29 cellular contexts compared by ENCODE assay signal in genomic region chr5:158714049-158714448, GRCh38.
"Had no signal": no experiment of that assay in that cellular context is flagged by ENCODE, and none has a peak within 500 bp of the region (broad histone marks: within the 10 kb centered on the region; RNA-seq: fewer than 3 reads in every experiment).

No MANE protein-coding gene starts in this region.

- H3K79me2 ChIP-seq: parathyroid adenoma had no signal

- H3K9me3 ChIP-seq: ovary, psoas muscle, right lobe of liver, sigmoid colon, stomach, thoracic aorta, thyroid gland, transverse colon, upper lobe of right lung, uterus had no signal

- H3K27ac Mint-ChIP-seq: naive thymus-derived CD8-positive, alpha-beta T cell; natural killer cell treated with Interleukin-12 subunit alpha and Interleukin-12 subunit beta and Interleukin-15 and Interleukin-18, amount 100 ng/mL, for 72 hours; nephron progenitor cell; neural progenitor cell; progenitor cell of endocrine pancreas; stimulated activated effector memory CD8-positive, alpha-beta T cell treated with anti-CD3 and anti-CD28 coated beads, Interleukin-12 subunit alpha, Interleukin-12 subunit beta, amount 100 ng/mL, for 72 hours; stimulated activated naive CD8-positive, alpha-beta T cell treated with anti-CD3 and anti-CD28 coated beads, Interleukin-15, Interleukin-2, amounts not matched to agents 100 ng/mL and 50 ng/mL, for 24 hours; type B pancreatic cell had no signal

- H3K36me3 ChIP-seq: neural progenitor cell, ovary, right lobe of liver, sigmoid colon, thyroid gland, transverse colon, upper lobe of right lung, uterus had no signal

- H3K4me1 ChIP-seq: neural progenitor cell, parathyroid adenoma, psoas muscle, sigmoid colon, stomach, thyroid gland, transverse colon, upper lobe of right lung, uterus had no signal

- H3K4me3 Mint-ChIP-seq: naive thymus-derived CD8-positive, alpha-beta T cell; natural killer cell treated with Interleukin-12 subunit alpha and Interleukin-12 subunit beta and Interleukin-15 and Interleukin-18, amount 100 ng/mL, for 72 hours; nephron progenitor cell; neural progenitor cell; stimulated activated effector memory CD8-positive, alpha-beta T cell treated with anti-CD3 and anti-CD28 coated beads, Interleukin-12 subunit alpha, Interleukin-12 subunit beta, amount 100 ng/mL, for 72 hours; stimulated activated naive B cell treated with anti-CD40 and anti-IgM and Interleukin-4, amounts not matched to agents 10 μg/mL and 1 μg/mL and 100 μg/mL, for 72 hours; stimulated activated naive CD8-positive, alpha-beta T cell treated with anti-CD3 and anti-CD28 coated beads, Interleukin-15, Interleukin-2, amounts not matched to agents 100 ng/mL and 50 ng/mL, for 24 hours; type B pancreatic cell had no signal

- DNase-seq: naive thymus-derived CD8-positive, alpha-beta T cell; nephron progenitor cell; occipital lobe; ovary; posterior cingulate gyrus; psoas muscle; right cardiac atrium; right lobe of liver; sigmoid colon; small intestine; stimulated activated CD4-positive, alpha-beta T cell treated with anti-CD3 and anti-CD28 coated beads, Interleukin-15, amount 100 ng/mL, for 24 hours; stimulated activated CD4-positive, alpha-beta T cell treated with anti-CD3 and anti-CD28 coated beads, Interleukin-2, amount 100 ng/mL, for 24 hours; stimulated activated CD4-positive, alpha-beta T cell treated with anti-CD3 and anti-CD28 coated beads, Interleukin-2, amount 100 ng/mL, for 48 hours; stimulated activated CD4-positive, alpha-beta T cell treated with anti-CD3 and anti-CD28 coated beads, Interleukin-4, amount 100 ng/mL, for 24 hours; stimulated activated naive B cell treated with anti-CD40 and anti-IgM and Interleukin-4, amounts not matched to agents 10 μg/mL and 1 μg/mL and 100 μg/mL, for 72 hours; stimulated activated naive CD4-positive, alpha-beta T cell treated with Interleukin-2 at 50 U/mL for 16 hours; stomach; thyroid gland; transverse colon; upper lobe of right lung; uterus had no signal

- H3K4me2 ChIP-seq: neural progenitor cell had no signal

- H3K9ac ChIP-seq: neural progenitor cell, parathyroid adenoma had no signal

- FAIRE-seq: small intestine had no signal

- H3K9me3 Mint-ChIP-seq: natural killer cell treated with Interleukin-12 subunit alpha and Interleukin-12 subunit beta and Interleukin-15 and Interleukin-18, amount 100 ng/mL, for 72 hours; neural progenitor cell; stimulated activated effector memory CD8-positive, alpha-beta T cell treated with anti-CD3 and anti-CD28 coated beads, Interleukin-12 subunit alpha, Interleukin-12 subunit beta, amount 100 ng/mL, for 72 hours; stimulated activated naive B cell treated with anti-CD40 and anti-IgM and Interleukin-4, amounts not matched to agents 10 μg/mL and 1 μg/mL and 100 μg/mL, for 72 hours; stimulated activated naive CD8-positive, alpha-beta T cell treated with anti-CD3 and anti-CD28 coated beads, Interleukin-15, Interleukin-2, amounts not matched to agents 100 ng/mL and 50 ng/mL, for 24 hours had no signal

- H2AFZ ChIP-seq: neural progenitor cell, parathyroid adenoma had no signal

- H3K4me3 ChIP-seq: neural progenitor cell, ovary, psoas muscle, right lobe of liver, sigmoid colon, stomach, thoracic aorta, thyroid gland, transverse colon, upper lobe of right lung, uterus had no signal

- ATAC-seq: naive thymus-derived CD8-positive, alpha-beta T cell; natural killer cell treated with Interleukin-12 subunit alpha and Interleukin-12 subunit beta and Interleukin-15 and Interleukin-18, amount 100 ng/mL, for 72 hours; psoas muscle; right cardiac atrium; right lobe of liver; stimulated activated effector memory CD8-positive, alpha-beta T cell treated with anti-CD3 and anti-CD28 coated beads, Interleukin-12 subunit alpha, Interleukin-12 subunit beta, amount 100 ng/mL, for 72 hours; stimulated activated naive B cell treated with anti-CD40 and anti-IgM and Interleukin-4, amounts not matched to agents 10 μg/mL and 1 μg/mL and 100 μg/mL, for 72 hours; upper lobe of right lung had no signal

- H3K27ac ChIP-seq: neural progenitor cell, ovary, parathyroid adenoma, psoas muscle, right lobe of liver, sigmoid colon, stomach, thoracic aorta, thyroid gland, transverse colon, upper lobe of right lung, uterus had no signal

- H3K4me1 Mint-ChIP-seq: naive thymus-derived CD8-positive, alpha-beta T cell; stimulated activated effector memory CD8-positive, alpha-beta T cell treated with anti-CD3 and anti-CD28 coated beads, Interleukin-12 subunit alpha, Interleukin-12 subunit beta, amount 100 ng/mL, for 72 hours had no signal

- H3K27me3 Mint-ChIP-seq: stimulated activated naive B cell treated with anti-CD40 and anti-IgM and Interleukin-4, amounts not matched to agents 10 μg/mL and 1 μg/mL and 100 μg/mL, for 72 hours had no signal

- H3K27me3 ChIP-seq: ovary, right lobe of liver, sigmoid colon, stomach, thyroid gland, transverse colon, upper lobe of right lung, uterus had no signal
